Comparison of ENCODE assay signal across 16 cellular contexts in genomic region chr14:100982356-100982755, GRCh38.
DNase-seq lines count a peak whose midpoint lies in the region; ATAC-seq, FAIRE-seq and TF ChIP-seq lines count a peak whose summit lies in the region.
"Had no signal": no experiment of that assay in that cellular context is flagged by ENCODE, and none has a peak within 500 bp of the region (broad histone marks: within the 10 kb centered on the region; RNA-seq: fewer than 3 reads in every experiment).

No MANE protein-coding gene starts in this region.

- TF ChIP-seq CTCF in keratinocyte (optimal IDR thresholded peaks at IDR 0.05 in 1 of 3, IDR thresholded peaks at IDR 0.05 in 1 of 3, conservative IDR thresholded peaks at IDR 0.05 in 1 of 3; ENCODE audit: extremely low read depth in 1 of 3, insufficient read depth in 2 of 3, low read length in 3 of 3) = no peak

- H2AFZ ChIP-seq in keratinocyte (ENCODE audit: control insufficient read depth, low read length) = no peak overlapping the region

- DNase-seq in EH (ENCODE audit: low read depth) (peak; percentile 14), RPMI7951 (ENCODE audit: low read depth) (peak; percentile 3), keratinocyte (ENCODE audit: low read depth, low spot score) (no peak), retina (peak; percentile 5), NCI-H2107 treated with DMSO at 0.1 percent for 48 hours (lab: John Stamatoyannopoulos, UW; ENCODE audit: unreplicated experiment) (no peak), NCI-H2196 treated with DMSO at 0.1 percent for 48 hours (lab: John Stamatoyannopoulos, UW; ENCODE audit: unreplicated experiment) (no peak)
- DNase-seq: ACHN; C1 segment of cervical spinal cord; CD8-positive, alpha-beta memory T cell; DMS79; NCI-H1417 treated with DMSO at 0.1 percent for 48 hours; NCI-H187 treated with DMSO at 0.1 percent for 48 hours; NCI-H526 treated with DMSO at 0.1 percent for 48 hours; SHP77; SK-N-SH had no signal

- no peak overlapping the region for H3K9ac ChIP-seq in keratinocyte (ENCODE audit: control insufficient read depth, extremely low read depth, insufficient read depth, low read length)
- H3K9ac ChIP-seq: SK-N-SH had no signal

- H3K4me2 ChIP-seq in keratinocyte (ENCODE audit: control insufficient read depth, extremely low read depth, insufficient read depth, low read depth, low read length) = no peak overlapping the region
- H3K4me2 ChIP-seq: SK-N-SH had no signal

- no peaks in the 10 kb centered on the region for H3K79me2 ChIP-seq in keratinocyte (ENCODE audit: control insufficient read depth, insufficient read depth, low read length)

- H3K36me3 ChIP-seq in keratinocyte (ENCODE audit: control insufficient read depth in 2 of 2, extremely low read depth in 1 of 2, insufficient read depth in 2 of 2, low read length in 2 of 2) = no peaks in the 10 kb centered on the region

- no peak overlapping the region for H3K4me3 ChIP-seq in keratinocyte (ENCODE audit: control insufficient read depth in 2 of 3, extremely low read depth in 1 of 3, insufficient read depth in 2 of 3, low read depth in 1 of 3, low read length in 3 of 3)

- peaks cover 5% of the 10 kb centered on the region for H3K4me1 ChIP-seq in keratinocyte (ENCODE audit: control insufficient read depth, extremely low read depth, insufficient read depth, low read length)

- peak; percentile 9 for FAIRE-seq in keratinocyte (lab: Jason Lieb, UNC)

- H3K27me3 ChIP-seq in keratinocyte (ENCODE audit: control insufficient read depth, extremely low read depth, insufficient read depth, low read length) = no peaks in the 10 kb centered on the region

- no peak overlapping the region for H3K27ac ChIP-seq in keratinocyte (ENCODE audit: control insufficient read depth, insufficient read depth, low read length)

- no peaks in the 10 kb centered on the region for H3K9me1 ChIP-seq in keratinocyte (ENCODE audit: control insufficient read depth, extremely low read depth, insufficient read depth, low read length)

- no peaks in the 10 kb centered on the region for H4K20me1 ChIP-seq in keratinocyte (ENCODE audit: control insufficient read depth, extremely low read depth, insufficient read depth, low read length)

- dilution Hi-C loops in keratinocyte (cut with MboI; ENCODE audit: extremely low pct_ligation_motif_present, low sequenced_read_pairs) = no loop called here

- H3K9me3 ChIP-seq in keratinocyte (ENCODE audit: control insufficient read depth, low read depth, low read length) = no peaks in the 10 kb centered on the region
- H3K9me3 ChIP-seq: SK-N-SH had no signal

- ATAC-seq in GM19035 (IDR thresholded peaks at IDR 0.05; ENCODE audit: unreplicated experiment) = no peak

Comparison
In these comparisons a context has a peak if more than half of its experiments do, and no peak if none do; other contexts are left out.
1. DNase-seq: peak in EH (single experiment), RPMI7951 (single experiment) and retina (single experiment); none in keratinocyte (single experiment), NCI-H2107 treated with DMSO at 0.1 percent for 48 hours (single experiment) and NCI-H2196 treated with DMSO at 0.1 percent for 48 hours (single experiment).